14 cellular contexts compared by ENCODE assay signal in genomic region chr3:107217161-107217560, GRCh38.
DNase-seq lines count a peak whose midpoint lies in the region; ATAC-seq and TF ChIP-seq lines count a peak whose summit lies in the region.
"Had no signal": no experiment of that assay in that cellular context is flagged by ENCODE, and none has a peak within 500 bp of the region (broad histone marks: within the 10 kb centered on the region; RNA-seq: fewer than 3 reads in every experiment).

No MANE protein-coding gene starts in this region.

- H3K4me2 ChIP-seq in GM23338: no peak overlapping the region
- H3K4me2 ChIP-seq in skeletal muscle satellite cell (ENCODE audit: low read length): peak overlapping the region; percentile 80

- no peak overlapping the region for H3K27ac Mint-ChIP-seq in GM23338
- H3K27ac Mint-ChIP-seq: activated B cell treated with CpG ODN at 0.5 μM for 24 hours; activated T-cell treated with anti-CD3 and anti-CD28 coated beads, Interleukin-2, amount 50 U/mL, for 24 hours had no signal

- no peaks in the 10 kb centered on the region for H3K4me1 ChIP-seq in GM23338 (ENCODE audit: insufficient read depth)
- H3K4me1 ChIP-seq in skeletal muscle satellite cell (ENCODE audit: control insufficient read depth, insufficient read depth, low read length): peaks cover 42% of the 10 kb centered on the region

- no peak for TF ChIP-seq CTCF in GM23338 (conservative IDR thresholded peaks at IDR 0.05; ENCODE audit: low read depth in 2 of 2)
- no peak for TF ChIP-seq CTCF in fibroblast of pulmonary artery (IDR thresholded peaks at IDR 0.05; ENCODE audit: low read length, missing control alignments)

- H3K9me3 Mint-ChIP-seq in GM23338: no peaks in the 10 kb centered on the region
- H3K9me3 Mint-ChIP-seq: activated B cell treated with CpG ODN at 0.5 μM for 24 hours; activated T-cell treated with anti-CD3 and anti-CD28 coated beads, Interleukin-2, amount 50 U/mL, for 24 hours had no signal

- no peaks in the 10 kb centered on the region for H3K36me3 Mint-ChIP-seq in GM23338 (ENCODE audit: low read depth)

- no peak for ATAC-seq in GM23338
- ATAC-seq in GM21367 (IDR thresholded peaks at IDR 0.05; ENCODE audit: unreplicated experiment): no peak
- ATAC-seq: Panc1 had no signal

- peak overlapping the region; percentile 90 for H3K9ac ChIP-seq in skeletal muscle satellite cell (ENCODE audit: low read depth, low read length)

- no peaks in the 10 kb centered on the region; the same call in 1 of the 2 replicates for H3K36me3 ChIP-seq in GM23338 (ENCODE audit: insufficient read depth)
- H3K36me3 ChIP-seq in skeletal muscle satellite cell (ENCODE audit: insufficient read depth, low read length): no peaks in the 10 kb centered on the region

- DNase-seq in GM23338 (ENCODE audit: low spot score): no peak
- peak; percentile 75 for DNase-seq in SK-N-DZ (ENCODE audit: low spot score)
- DNase-seq in fibroblast of pulmonary artery (ENCODE audit: low read depth): peak; percentile 98
- no peak for DNase-seq in activated CD4-positive, alpha-beta T cell treated with anti-CD3 and anti-CD28 coated beads, Interleukin-2, amount 50 U/mL, for 1 hour
- DNase-seq in activated CD4-positive, CD25-positive, alpha-beta regulatory T cell (lab: John Stamatoyannopoulos, UW): no peak
- no peak for DNase-seq in NK-92 treated with Interleukin-12 subunit alpha and Interleukin-12 subunit beta, amount 100 ng/mL, for 24 hours (lab: John Stamatoyannopoulos, UW)
- DNase-seq: activated B cell treated with CpG ODN at 0.5 μM for 24 hours; activated T-cell treated with anti-CD3 and anti-CD28 coated beads, Interleukin-2, amount 50 U/mL, for 24 hours; caudate nucleus; DND-41; NCI-H2107 had no signal

- no peaks in the 10 kb centered on the region for H3K27me3 ChIP-seq in GM23338 (ENCODE audit: insufficient read depth)
- no peaks in the 10 kb centered on the region for H3K27me3 ChIP-seq in skeletal muscle satellite cell (ENCODE audit: control insufficient read depth, insufficient read depth, low read length)

- H4K20me1 ChIP-seq in GM23338 (replicated peaks; ENCODE audit: insufficient read depth): no peaks in the 10 kb centered on the region

- peak overlapping the region; percentile 6; the same call in 1 of the 2 replicates for H2AFZ ChIP-seq in GM23338

- no peaks in the 10 kb centered on the region for H3K27me3 Mint-ChIP-seq in GM23338 (ENCODE audit: insufficient read depth, low read depth, poor library complexity)

- H3K4me1 Mint-ChIP-seq in GM23338: peaks cover 9% of the 10 kb centered on the region
- H3K4me1 Mint-ChIP-seq: activated B cell treated with CpG ODN at 0.5 μM for 24 hours had no signal

- no peak overlapping the region for H3K4me3 Mint-ChIP-seq in GM23338
- H3K4me3 Mint-ChIP-seq: activated B cell treated with CpG ODN at 0.5 μM for 24 hours; activated T-cell treated with anti-CD3 and anti-CD28 coated beads, Interleukin-2, amount 50 U/mL, for 24 hours had no signal

- H3K4me3 ChIP-seq in GM23338 (no peak overlapping the region), fibroblast of pulmonary artery (replicated peaks; ENCODE audit: low read depth, low read length) (peak overlapping the region; percentile 27), skeletal muscle satellite cell (ENCODE audit: low read length) (peak overlapping the region; percentile 59)

- H3F3A ChIP-seq in GM23338 (replicated peaks; ENCODE audit: low read depth): no peaks in the 10 kb centered on the region

- H3K79me2 ChIP-seq in GM23338 (replicated peaks; ENCODE audit: insufficient read depth): no peaks in the 10 kb centered on the region

- H3K9me2 ChIP-seq in GM23338 (ENCODE audit: insufficient read depth): peaks cover 4% of the 10 kb centered on the region; the same call in 1 of the 2 replicates

- no peaks in the 10 kb centered on the region for H3K9me3 ChIP-seq in skeletal muscle satellite cell (replicated peaks; ENCODE audit: low read length)

- H3K27ac ChIP-seq in GM23338 (ENCODE audit: low read depth): no peak overlapping the region

TF ChIP-seq in GM23338, 12 proteins besides CTCF, POLR2A, EP300 and RAD21:
- no peak for TF ChIP-seq ZNF114 (CRISPR knock-in tag; IDR thresholded peaks at IDR 0.05)
- no peak for TF ChIP-seq NANOG (IDR thresholded peaks at IDR 0.05; ENCODE audit: borderline replicate concordance)
- TF ChIP-seq JUNB (IDR thresholded peaks at IDR 0.05; ENCODE audit: unreplicated experiment): no peak
- TF ChIP-seq CREB1 (CRISPR knock-in tag; IDR thresholded peaks at IDR 0.05; ENCODE audit: low read depth): no peak

Comparison
In these comparisons a context has a peak if more than half of its experiments do, and no peak if none do; other contexts are left out.
1. DNase-seq: peak in SK-N-DZ (single experiment) and fibroblast of pulmonary artery (single experiment); none in GM23338 (single experiment), activated CD4-positive, alpha-beta T cell treated with anti-CD3 and anti-CD28 coated beads, Interleukin-2, amount 50 U/mL, for 1 hour (single experiment), activated CD4-positive, CD25-positive, alpha-beta regulatory T cell (0 of 4) and NK-92 treated with Interleukin-12 subunit alpha and Interleukin-12 subunit beta, amount 100 ng/mL, for 24 hours (single experiment).